8 cellular contexts compared by ENCODE assay signal in genomic region chr1:53328490-53329182, GRCh38. TPM values are rescaled to one million over a fixed set of nuclear protein-coding genes. Genes with fewer than 3 reads are reported as not detected.
DNase-seq lines count a peak whose midpoint lies in the region; ATAC-seq and TF ChIP-seq lines count a peak whose summit lies in the region.

No MANE protein-coding gene starts in this region.

- no peak for TF ChIP-seq CTCF in HL-60 (IDR thresholded peaks at IDR 0.05; ENCODE audit: insufficient read depth, low read length)
- no peak for TF ChIP-seq CTCF in thoracic aorta (IDR thresholded peaks at IDR 0.05)

- no peak for DNase-seq in HL-60 (ENCODE audit: low read depth in 1 of 2, low spot score in 1 of 2)
- DNase-seq in thoracic aorta (ENCODE audit: low spot score): no peak
- no peak for DNase-seq in NCI-H1436 treated with DMSO at 0.1 percent for 48 hours (lab: John Stamatoyannopoulos, UW)
- DNase-seq in inferior parietal cortex (ENCODE audit: extremely low spot score): no peak

- no peak overlapping the region for H2AFZ ChIP-seq in ACC112 (ENCODE audit: low read length, unreplicated experiment)

- H3K36me3 ChIP-seq in ACC112 (ENCODE audit: insufficient read depth, low read length) (peaks cover 4% of the 10 kb centered on the region; the same call in 1 of the 2 replicates), iPS-15b (ENCODE audit: control insufficient read depth, insufficient read depth, low read length) (peaks cover 13% of the 10 kb centered on the region), thoracic aorta (no peaks in the 10 kb centered on the region)

- H3K27ac ChIP-seq in ACC112 (ENCODE audit: low read depth, low read length): no peak overlapping the region
- no peak overlapping the region; the same call in 1 of the 2 replicates for H3K27ac ChIP-seq in HL-60 (replicated peaks)
- H3K27ac ChIP-seq in thoracic aorta: peak overlapping the region in 1 of 2 donors; percentile 39

- peak overlapping the region; percentile 95 for H3K4me3 Mint-ChIP-seq in activated T-helper 17 cell treated with anti-CD3 and anti-CD28 coated beads, Interleukin-2, amount 50 U/mL, for 72 hours

- H3K4me3 ChIP-seq in ACC112 (ENCODE audit: low read depth, low read length): peak overlapping the region; percentile 78
- peak overlapping the region; percentile 59 for H3K4me3 ChIP-seq in HL-60 (replicated peaks; ENCODE audit: insufficient read depth, low read length)
- H3K4me3 ChIP-seq in iPS-15b (ENCODE audit: low read depth, low read length): peak overlapping the region; percentile 84
- peak overlapping the region; percentile 71 for H3K4me3 ChIP-seq in thoracic aorta

- no peaks in the 10 kb centered on the region for H3K9me3 Mint-ChIP-seq in activated T-helper 17 cell treated with anti-CD3 and anti-CD28 coated beads, Interleukin-2, amount 50 U/mL, for 72 hours

- H3K27me3 ChIP-seq in ACC112 (ENCODE audit: insufficient read depth, low read length) (no peaks in the 10 kb centered on the region), HL-60 (ENCODE audit: insufficient read depth, poor library complexity, severe bottlenecking) (no peaks in the 10 kb centered on the region), iPS-15b (ENCODE audit: control insufficient read depth, insufficient read depth, low read length) (no peaks in the 10 kb centered on the region), thoracic aorta (replicated peaks; ENCODE audit: insufficient read depth) (no peaks in the 10 kb centered on the region)

- ATAC-seq in activated T-helper 17 cell treated with anti-CD3 and anti-CD28 coated beads, Interleukin-2, amount 50 U/mL, for 72 hours (replicated peaks): no peak
- ATAC-seq in thoracic aorta (ENCODE audit: insufficient number of reproducible peaks, low FRiP score, low read depth) (no peak), GM19467 (IDR thresholded peaks at IDR 0.05; ENCODE audit: unreplicated experiment) (no peak)

- H3K4me1 ChIP-seq in ACC112 (ENCODE audit: control insufficient read depth, insufficient read depth, low read length, unreplicated experiment) (peaks cover 13% of the 10 kb centered on the region), iPS-15b (ENCODE audit: control insufficient read depth, insufficient read depth, low read length) (no peaks in the 10 kb centered on the region), thoracic aorta (ENCODE audit: control insufficient read depth in 1 of 2, low read depth in 2 of 2) (peaks cover 7 to 19% of the 10 kb centered on the region in 2 donors)

- no peaks in the 10 kb centered on the region for H3K9me3 ChIP-seq in iPS-15b (ENCODE audit: control insufficient read depth, insufficient read depth, low read length)
- no peaks in the 10 kb centered on the region for H3K9me3 ChIP-seq in thoracic aorta

- no peaks in the 10 kb centered on the region for H3K27me3 Mint-ChIP-seq in activated T-helper 17 cell treated with anti-CD3 and anti-CD28 coated beads, Interleukin-2, amount 50 U/mL, for 72 hours

- H3K79me2 ChIP-seq in ACC112 (ENCODE audit: control insufficient read depth, insufficient read depth, low read length, unreplicated experiment): no peaks in the 10 kb centered on the region

- H3K9ac ChIP-seq in iPS-15b (ENCODE audit: low read depth, low read length): no peak overlapping the region

- H3K36me3 Mint-ChIP-seq in activated T-helper 17 cell treated with anti-CD3 and anti-CD28 coated beads, Interleukin-2, amount 50 U/mL, for 72 hours (ENCODE audit: low read depth): peaks cover 41% of the 10 kb centered on the region

- peak overlapping the region; percentile 93 for H3K27ac Mint-ChIP-seq in activated T-helper 17 cell treated with anti-CD3 and anti-CD28 coated beads, Interleukin-2, amount 50 U/mL, for 72 hours

- peaks cover 17% of the 10 kb centered on the region for H3K4me1 Mint-ChIP-seq in activated T-helper 17 cell treated with anti-CD3 and anti-CD28 coated beads, Interleukin-2, amount 50 U/mL, for 72 hours

RNA-seq across cellular contexts. Expression of gene LRP8, which starts 0.8 kb away (rescaled TPM):
- total RNA-seq in activated T-helper 17 cell treated with anti-CD3 and anti-CD28 coated beads, Interleukin-2, amount 50 U/mL, for 72 hours: 10 to 100 TPM; 36.0 to 68.1 TPM
- 10 to 100 TPM; 14.1 to 24.1 TPM for total RNA-seq in thoracic aorta
